8 cellular contexts compared by ENCODE assay signal in the genomic region with DNA sequence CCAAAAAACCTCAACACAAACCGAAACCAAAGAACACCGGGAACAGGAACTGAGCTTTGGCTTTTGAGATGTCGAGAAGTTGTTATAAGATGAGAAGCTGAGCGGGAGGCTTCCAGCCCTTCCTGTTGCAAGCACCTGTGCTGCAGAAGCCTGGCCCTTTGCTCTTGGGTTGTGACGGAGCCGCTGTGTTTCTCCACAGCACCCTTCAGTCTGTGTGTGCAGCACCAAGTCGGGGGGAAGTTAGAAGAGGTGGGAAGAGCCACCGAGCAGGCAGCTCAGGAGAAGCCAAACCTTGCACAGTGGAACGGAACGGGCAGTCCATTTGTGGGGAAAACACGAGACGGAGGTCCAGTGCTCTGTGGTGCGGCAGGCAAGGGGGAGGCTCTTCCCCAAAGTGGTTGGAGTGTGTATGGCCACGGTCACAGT.
DNase-seq lines count a peak whose midpoint lies in the region; ATAC-seq and TF ChIP-seq lines count a peak whose summit lies in the region.

No MANE protein-coding gene starts in this region.

- TF ChIP-seq POLR2A in gastrocnemius medialis (IDR thresholded peaks at IDR 0.05), result no peak

- no peak for TF ChIP-seq CTCF in Panc1 (IDR thresholded peaks at IDR 0.05)
- TF ChIP-seq CTCF in gastrocnemius medialis (IDR thresholded peaks at IDR 0.05 in 4 of 5, conservative IDR thresholded peaks at IDR 0.05 in 1 of 5), result no peak

- H3K27ac ChIP-seq in Panc1 (ENCODE audit: low read length) (no peak overlapping the region), duodenal mucosa (ENCODE audit: low read depth, low read length) (no peak overlapping the region), gastrocnemius medialis (no peak overlapping the region)

- H3K27me3 ChIP-seq in Panc1 (ENCODE audit: control insufficient read depth, insufficient read depth, low read length) (no peaks in the 10 kb centered on the region), duodenal mucosa (ENCODE audit: control insufficient read depth in 1 of 2, insufficient read depth in 2 of 2, low read length in 2 of 2) (no peaks in the 10 kb centered on the region), gastrocnemius medialis (no peaks in the 10 kb centered on the region)

- peaks cover 23% of the 10 kb centered on the region for H3K4me1 Mint-ChIP-seq in activated CD4-positive, alpha-beta T cell treated with anti-CD3 and anti-CD28 coated beads for 36 hours

- in situ Hi-C loops in Panc1 (cut with HindIII; ENCODE audit: low pct_unique_long_range_greater_than_20kb, low sequenced_read_pairs), result no loop called here
- in situ Hi-C loops in gastrocnemius medialis (cut with MboI; ENCODE audit: low sequenced_read_pairs in 4 of 4), result no loop called here

- peak overlapping the region; percentile 26 for H3K27ac Mint-ChIP-seq in activated CD4-positive, alpha-beta T cell treated with anti-CD3 and anti-CD28 coated beads for 36 hours

- BruUV-seq in Panc1 (replicated peaks; lab: Mats Ljungman, UMichigan), result no TSS peak

- H3K4me1 ChIP-seq in Panc1 (ENCODE audit: control insufficient read depth, insufficient read depth, low read length) (no peaks in the 10 kb centered on the region), duodenal mucosa (ENCODE audit: control insufficient read depth in 1 of 2, insufficient read depth in 2 of 2, low read length in 2 of 2) (peaks cover 0 to 2% of the 10 kb centered on the region in 2 donors), gastrocnemius medialis (no peaks in the 10 kb centered on the region)

- no peaks in the 10 kb centered on the region for H3K9me3 ChIP-seq in Panc1 (ENCODE audit: control insufficient read depth, insufficient read depth, low read depth, low read length)
- no peaks in the 10 kb centered on the region for H3K9me3 ChIP-seq in duodenal mucosa (ENCODE audit: control insufficient read depth in 1 of 2, low read length in 2 of 2)
- no peaks in the 10 kb centered on the region for H3K9me3 ChIP-seq in gastrocnemius medialis

- no peaks in the 10 kb centered on the region for H3K36me3 ChIP-seq in Panc1 (ENCODE audit: control insufficient read depth, insufficient read depth, low read length)
- no peaks in the 10 kb centered on the region for H3K36me3 ChIP-seq in duodenal mucosa (ENCODE audit: control insufficient read depth in 1 of 2, insufficient read depth in 2 of 2, low read length in 2 of 2)
- H3K36me3 ChIP-seq in gastrocnemius medialis, result no peaks in the 10 kb centered on the region

- POLR2A ChIA-PET in activated CD4-positive, alpha-beta T cell treated with anti-CD3 and anti-CD28 coated beads for 36 hours (lab: Charles Lee), result no interaction called here
- POLR2A ChIA-PET in Panc1 (lab: Charles Lee), result no interaction called here

- CTCF ChIA-PET in activated CD4-positive, alpha-beta T cell treated with anti-CD3 and anti-CD28 coated beads for 36 hours (lab: Charles Lee), result interaction anchor here (0.6 to 2.1 kb wide), 4 partner anchors 9 to 41 kb away, joined by 4 to 10 read pairs (median 8); no protein-coding TSS in a partner anchor
- CTCF ChIA-PET in Panc1 (lab: Charles Lee), result no interaction called here

- H3K4me3 Mint-ChIP-seq in activated CD4-positive, alpha-beta T cell treated with anti-CD3 and anti-CD28 coated beads for 36 hours, result peak overlapping the region; percentile 70

- H3K36me3 Mint-ChIP-seq in activated CD4-positive, alpha-beta T cell treated with anti-CD3 and anti-CD28 coated beads for 36 hours (ENCODE audit: low read depth), result no peaks in the 10 kb centered on the region

- peaks cover 13% of the 10 kb centered on the region for H3K27me3 Mint-ChIP-seq in activated CD4-positive, alpha-beta T cell treated with anti-CD3 and anti-CD28 coated beads for 36 hours

- H3K9me3 Mint-ChIP-seq in activated CD4-positive, alpha-beta T cell treated with anti-CD3 and anti-CD28 coated beads for 36 hours (ENCODE audit: low read depth), result no peaks in the 10 kb centered on the region

- DNase-seq in activated CD4-positive, alpha-beta T cell treated with anti-CD3 and anti-CD28 coated beads for 36 hours, result peak; percentile 46
- DNase-seq in activated CD4-positive, alpha-beta T cell treated with anti-CD3 and anti-CD28 coated beads for 1 hour, result no peak
- DNase-seq in Panc1 (ENCODE audit: low read depth, low spot score), result no peak
- DNase-seq in stimulated activated naive CD8-positive, alpha-beta T cell treated with anti-CD3 and anti-CD28 coated beads, Interleukin-15, Interleukin-2, amounts not matched to agents 100 U/mL and 50 U/mL, for 24 hours, result peak; percentile 13
- DNase-seq in gastrocnemius medialis, result no peak
- no peak for DNase-seq in NCI-H2029 (lab: John Stamatoyannopoulos, UW)

- peak overlapping the region in 1 of 2 donors; percentile 11 for H3K9ac ChIP-seq in duodenal mucosa (ENCODE audit: low read depth in 1 of 2, low read length in 2 of 2)

- ATAC-seq in activated CD4-positive, alpha-beta T cell treated with anti-CD3 and anti-CD28 coated beads for 36 hours, result peak; percentile 72
- peak; percentile 70 for ATAC-seq in Panc1
- peak; percentile 52 for ATAC-seq in stimulated activated naive CD8-positive, alpha-beta T cell treated with anti-CD3 and anti-CD28 coated beads, Interleukin-15, Interleukin-2, amounts not matched to agents 100 U/mL and 50 U/mL, for 24 hours
- ATAC-seq in GM18907 (IDR thresholded peaks at IDR 0.05; ENCODE audit: unreplicated experiment), result no peak
- no peak for ATAC-seq in gastrocnemius medialis

- H3K4me3 ChIP-seq in Panc1 (ENCODE audit: low read depth in 2 of 2, low read length in 2 of 2), result peak overlapping the region; percentile 31 to 46
- peak overlapping the region; percentile 42 to 59 for H3K4me3 ChIP-seq in duodenal mucosa (ENCODE audit: low read depth in 1 of 2, low read length in 2 of 2)
- H3K4me3 ChIP-seq in gastrocnemius medialis, result no peak overlapping the region

- intact Hi-C loops in activated CD4-positive, alpha-beta T cell treated with anti-CD3 and anti-CD28 coated beads for 36 hours (cut with DNase I, micrococcal nuclease), result no loop called here
- intact Hi-C loops in Panc1 (cut with micrococcal nuclease; ENCODE audit: unreplicated experiment) (no loop called here), gastrocnemius medialis (cut with DNase I; ENCODE audit: low total_unique reads) (no loop called here)

Comparison
In these comparisons a context has a peak if more than half of its experiments do, and no peak if none do; other contexts are left out.
1. DNase-seq: peak in activated CD4-positive, alpha-beta T cell treated with anti-CD3 and anti-CD28 coated beads for 36 hours (single experiment) and stimulated activated naive CD8-positive, alpha-beta T cell treated with anti-CD3 and anti-CD28 coated beads, Interleukin-15, Interleukin-2, amounts not matched to agents 100 U/mL and 50 U/mL, for 24 hours (single experiment); none in activated CD4-positive, alpha-beta T cell treated with anti-CD3 and anti-CD28 coated beads for 1 hour (single experiment), Panc1 (single experiment), gastrocnemius medialis (0 of 2) and NCI-H2029 (single experiment).
2. ATAC-seq: peak in activated CD4-positive, alpha-beta T cell treated with anti-CD3 and anti-CD28 coated beads for 36 hours (single experiment), Panc1 (single experiment) and stimulated activated naive CD8-positive, alpha-beta T cell treated with anti-CD3 and anti-CD28 coated beads, Interleukin-15, Interleukin-2, amounts not matched to agents 100 U/mL and 50 U/mL, for 24 hours (single experiment); none in GM18907 (single experiment) and gastrocnemius medialis (0 of 2).
3. H3K4me3 ChIP-seq: peak in Panc1 (2 of 2) and duodenal mucosa (2 of 2); none in gastrocnemius medialis (0 of 4).